In genomic region chr17:12421646-12422306, GRCh38 we compare ENCODE assay signal across 12 cellular contexts.
DNase-seq lines count a peak whose midpoint lies in the region; ATAC-seq and TF ChIP-seq lines count a peak whose summit lies in the region.
"Had no signal": no experiment of that assay in that cellular context is flagged by ENCODE, and none has a peak within 500 bp of the region (broad histone marks: within the 10 kb centered on the region; RNA-seq: fewer than 3 reads in every experiment).

No MANE protein-coding gene starts in this region.

- peaks cover 12% of the 10 kb centered on the region for H3K4me1 Mint-ChIP-seq in activated B cell treated with CpG ODN at 0.5 μM for 24 hours
- H3K4me1 Mint-ChIP-seq in CD8-positive, alpha-beta T cell (ENCODE audit: low read depth), result no peaks in the 10 kb centered on the region

- H3K36me3 ChIP-seq in stomach smooth muscle (ENCODE audit: control insufficient read depth in 2 of 2, insufficient read depth in 2 of 2, low read length in 2 of 2), result no peaks in the 10 kb centered on the region
- H3K36me3 ChIP-seq in breast epithelium, result no peaks in the 10 kb centered on the region
- no peaks in the 10 kb centered on the region for H3K36me3 ChIP-seq in CD8-positive, alpha-beta T cell (ENCODE audit: insufficient read depth, low read length)
- H3K36me3 ChIP-seq: neutrophil had no signal

- TF ChIP-seq CTCF in activated B cell treated with CpG ODN at 0.5 μM for 24 hours (IDR thresholded peaks at IDR 0.05) (no peak), breast epithelium (IDR thresholded peaks at IDR 0.05) (no peak)
- no peak for TF ChIP-seq CTCF in CD8-positive, alpha-beta T cell (IDR thresholded peaks at IDR 0.05)

- no peak for DNase-seq in activated B cell treated with CpG ODN at 0.5 μM for 24 hours
- DNase-seq in breast epithelium (ENCODE audit: low spot score in 2 of 2), result no peak
- no peak for DNase-seq in CD8-positive, alpha-beta T cell
- no peak for DNase-seq in GOT3 (lab: John Stamatoyannopoulos, UW)
- DNase-seq in stimulated activated naive CD4-positive, alpha-beta T cell treated with Interleukin-2 at 50 U/mL for 16 hours (lab: John Stamatoyannopoulos, UW), result no peak
- DNase-seq: NCI-H2029 treated with DMSO at 0.1 percent for 48 hours; stimulated activated CD4-positive, alpha-beta T cell treated with anti-CD3 and anti-CD28 coated beads, Interleukin-2, amount 100 ng/mL, for 24 hours had no signal

- CTCF ChIA-PET in activated B cell treated with CpG ODN at 0.5 μM for 24 hours (lab: Charles Lee), result no interaction called here
- CTCF ChIA-PET in CD8-positive, alpha-beta T cell (lab: Charles Lee), result no interaction called here

- H3K27ac ChIP-seq in stomach smooth muscle (ENCODE audit: low read length) (peak overlapping the region; percentile 88), breast epithelium (no peak overlapping the region)
- H3K27ac ChIP-seq in CD8-positive, alpha-beta T cell (ENCODE audit: low read depth, low read length), result no peak overlapping the region
- H3K27ac ChIP-seq: neutrophil had no signal

- no peaks in the 10 kb centered on the region for H3K27me3 Mint-ChIP-seq in activated B cell treated with CpG ODN at 0.5 μM for 24 hours
- H3K27me3 Mint-ChIP-seq in CD8-positive, alpha-beta T cell (ENCODE audit: low read depth), result no peaks in the 10 kb centered on the region

- H3K9me3 ChIP-seq in stomach smooth muscle (ENCODE audit: control insufficient read depth in 2 of 2, low read length in 2 of 2) (peaks cover 0 to 5% of the 10 kb centered on the region in 2 donors), breast epithelium (peaks cover 0 to 4% of the 10 kb centered on the region in 2 donors)
- no peaks in the 10 kb centered on the region for H3K9me3 ChIP-seq in CD8-positive, alpha-beta T cell (ENCODE audit: low read length)
- H3K9me3 ChIP-seq: neutrophil had no signal

- no peaks in the 10 kb centered on the region for H3K36me3 Mint-ChIP-seq in activated B cell treated with CpG ODN at 0.5 μM for 24 hours (ENCODE audit: low read depth)
- no peaks in the 10 kb centered on the region for H3K36me3 Mint-ChIP-seq in CD8-positive, alpha-beta T cell

- H3K27me3 ChIP-seq in stomach smooth muscle (ENCODE audit: control insufficient read depth in 1 of 2, insufficient read depth in 2 of 2, low read length in 2 of 2) (no peaks in the 10 kb centered on the region), breast epithelium (no peaks in the 10 kb centered on the region)
- no peaks in the 10 kb centered on the region for H3K27me3 ChIP-seq in CD8-positive, alpha-beta T cell (ENCODE audit: insufficient read depth, low read length)
- H3K27me3 ChIP-seq: neutrophil had no signal

- POLR2A ChIA-PET in activated B cell treated with CpG ODN at 0.5 μM for 24 hours (lab: Charles Lee), result interaction anchor here (3.3 kb wide), 1 partner anchor 11 kb away, joined by 12 read pairs; no protein-coding TSS in a partner anchor
- POLR2A ChIA-PET in CD8-positive, alpha-beta T cell (lab: Charles Lee), result interaction anchor here (0.5 kb wide), 1 partner anchor 878 kb away, joined by 3 read pairs; no protein-coding TSS in a partner anchor

- peaks cover 37% of the 10 kb centered on the region for H3K4me1 ChIP-seq in stomach smooth muscle (ENCODE audit: control insufficient read depth, insufficient read depth, low read length)
- no peaks in the 10 kb centered on the region for H3K4me1 ChIP-seq in breast epithelium
- H3K4me1 ChIP-seq in CD8-positive, alpha-beta T cell (ENCODE audit: insufficient read depth, low read length), result no peaks in the 10 kb centered on the region

- H3K9ac ChIP-seq in stomach smooth muscle (ENCODE audit: low read length in 2 of 2), result no peak overlapping the region

- intact Hi-C loops in activated B cell treated with CpG ODN at 0.5 μM for 24 hours (cut with micrococcal nuclease) (no loop called here), breast epithelium (cut with DNase I; ENCODE audit: low total_unique reads) (loop anchor here (5.0 kb wide), 1 partner anchor 334 kb away; no protein-coding TSS in a partner anchor)
- intact Hi-C loops in CD8-positive, alpha-beta T cell (cut with DNase I, micrococcal nuclease), result no loop called here

- H3K4me3 ChIP-seq in stomach smooth muscle (ENCODE audit: low read length in 2 of 2), result peak overlapping the region in 1 of 2 donors; percentile 3
- no peak overlapping the region for H3K4me3 ChIP-seq in breast epithelium
- H3K4me3 ChIP-seq in CD8-positive, alpha-beta T cell (ENCODE audit: low read depth, low read length), result no peak overlapping the region

- TF ChIP-seq POLR2A in breast epithelium (IDR thresholded peaks at IDR 0.05), result no peak

- no peak overlapping the region for H3K4me3 Mint-ChIP-seq in activated B cell treated with CpG ODN at 0.5 μM for 24 hours
- no peak overlapping the region for H3K4me3 Mint-ChIP-seq in CD8-positive, alpha-beta T cell

- peaks cover 9% of the 10 kb centered on the region for H3K9me3 Mint-ChIP-seq in activated B cell treated with CpG ODN at 0.5 μM for 24 hours
- H3K9me3 Mint-ChIP-seq in CD8-positive, alpha-beta T cell, result peaks cover 14% of the 10 kb centered on the region

- H3K27ac Mint-ChIP-seq in activated B cell treated with CpG ODN at 0.5 μM for 24 hours, result peak overlapping the region; percentile 81
- no peak overlapping the region for H3K27ac Mint-ChIP-seq in CD8-positive, alpha-beta T cell

- peak; percentile 79 for ATAC-seq in GM19324 (IDR thresholded peaks at IDR 0.05; ENCODE audit: low FRiP score, unreplicated experiment)
- peak; percentile 92 for ATAC-seq in HG02852 (IDR thresholded peaks at IDR 0.05; ENCODE audit: unreplicated experiment)
- ATAC-seq in activated B cell treated with CpG ODN at 0.5 μM for 24 hours (ENCODE audit: low read depth), result peak; percentile 50
- no peak for ATAC-seq in CD8-positive, alpha-beta T cell
- ATAC-seq: HepG2 had no signal
